ENCODE assay signal across 14 cellular contexts in genomic region chr1:227898502-227899140, GRCh38. TPM values are rescaled to one million over a fixed set of nuclear protein-coding genes. Genes with fewer than 3 reads are reported as not detected.
DNase-seq lines count a peak whose midpoint lies in the region; ATAC-seq and TF ChIP-seq lines count a peak whose summit lies in the region.
"Had no signal": no experiment of that assay in that cellular context is flagged by ENCODE, and none has a peak within 500 bp of the region (broad histone marks: within the 10 kb centered on the region; RNA-seq: fewer than 3 reads in every experiment).

No MANE protein-coding gene starts in this region.

- no peak for ATAC-seq in activated CD4-positive, alpha-beta T cell treated with anti-CD3 and anti-CD28 coated beads for 36 hours
- no peak for ATAC-seq in GM21526 (IDR thresholded peaks at IDR 0.05; ENCODE audit: low FRiP score, unreplicated experiment)

- no peaks in the 10 kb centered on the region for H3K9me3 ChIP-seq in MG63
- H3K9me3 ChIP-seq: A549 had no signal

- no peaks in the 10 kb centered on the region for H3K36me3 Mint-ChIP-seq in activated CD4-positive, alpha-beta T cell treated with anti-CD3 and anti-CD28 coated beads for 36 hours (ENCODE audit: low read depth)
- H3K36me3 Mint-ChIP-seq in glutamatergic neuron (ENCODE audit: unreplicated experiment) (no peaks in the 10 kb centered on the region), progenitor cell of endocrine pancreas (ENCODE audit: insufficient read depth) (no peaks in the 10 kb centered on the region), immature natural killer cell (no peaks in the 10 kb centered on the region)

- CTCF ChIA-PET in activated CD4-positive, alpha-beta T cell treated with anti-CD3 and anti-CD28 coated beads for 36 hours (lab: Charles Lee), result no interaction called here

- peak; percentile 3 for DNase-seq in activated CD4-positive, alpha-beta T cell treated with anti-CD3 and anti-CD28 coated beads for 36 hours
- no peak for DNase-seq in activated CD4-positive, alpha-beta T cell treated with anti-CD3 and anti-CD28 coated beads for 4 hours
- DNase-seq in MG63 (peak; percentile 1), glutamatergic neuron (peak; percentile 12), progenitor cell of endocrine pancreas (ENCODE audit: low spot score, unreplicated experiment) (no peak), NCI-H1694 treated with DMSO at 0.1 percent for 48 hours (lab: John Stamatoyannopoulos, UW) (no peak), immature natural killer cell (no peak)
- DNase-seq: kidney glomerular epithelial cell, small intestine had no signal

- H3K4me1 Mint-ChIP-seq in activated CD4-positive, alpha-beta T cell treated with anti-CD3 and anti-CD28 coated beads for 36 hours, result peaks cover 4% of the 10 kb centered on the region
- H3K4me1 Mint-ChIP-seq in glutamatergic neuron (ENCODE audit: low read depth, unreplicated experiment), result peaks cover 2% of the 10 kb centered on the region
- H3K4me1 Mint-ChIP-seq in progenitor cell of endocrine pancreas (ENCODE audit: low read depth), result peaks cover 3% of the 10 kb centered on the region
- H3K4me1 Mint-ChIP-seq in immature natural killer cell, result peaks cover 14 to 15% of the 10 kb centered on the region in 2 donors

- no peak for TF ChIP-seq CTCF in glutamatergic neuron (IDR thresholded peaks at IDR 0.05; ENCODE audit: partially characterized antibody, unreplicated experiment)
- TF ChIP-seq CTCF in progenitor cell of endocrine pancreas (IDR thresholded peaks at IDR 0.05; ENCODE audit: unreplicated experiment), result no peak

- no peak overlapping the region for H3K4me3 Mint-ChIP-seq in activated CD4-positive, alpha-beta T cell treated with anti-CD3 and anti-CD28 coated beads for 36 hours
- H3K4me3 Mint-ChIP-seq in glutamatergic neuron (ENCODE audit: unreplicated experiment), result no peak overlapping the region
- H3K4me3 Mint-ChIP-seq in progenitor cell of endocrine pancreas (ENCODE audit: low read depth), result no peak overlapping the region
- H3K4me3 Mint-ChIP-seq in immature natural killer cell, result peak overlapping the region in 1 of 5 donors; percentile 1

- no peak overlapping the region for H3K4me3 ChIP-seq in MG63
- H3K4me3 ChIP-seq: A549, cardiac muscle cell, SK-N-MC had no signal

- no peaks in the 10 kb centered on the region for H3K27me3 Mint-ChIP-seq in activated CD4-positive, alpha-beta T cell treated with anti-CD3 and anti-CD28 coated beads for 36 hours
- H3K27me3 Mint-ChIP-seq in glutamatergic neuron (ENCODE audit: unreplicated experiment), result peaks cover 7% of the 10 kb centered on the region
- H3K27me3 Mint-ChIP-seq in progenitor cell of endocrine pancreas, result peaks cover 6% of the 10 kb centered on the region
- peaks cover 0 to 7% (median 4%) of the 10 kb centered on the region in 3 donors for H3K27me3 Mint-ChIP-seq in immature natural killer cell (ENCODE audit: low read depth in 3 of 3)

- H3K27me3 ChIP-seq in MG63, result no peaks in the 10 kb centered on the region
- H3K27me3 ChIP-seq: cardiac muscle cell had no signal

- H3K36me3 ChIP-seq in MG63, result no peaks in the 10 kb centered on the region
- H3K36me3 ChIP-seq: cardiac muscle cell had no signal

- H3K27ac Mint-ChIP-seq in activated CD4-positive, alpha-beta T cell treated with anti-CD3 and anti-CD28 coated beads for 36 hours, result no peak overlapping the region
- H3K27ac Mint-ChIP-seq in glutamatergic neuron (ENCODE audit: unreplicated experiment), result no peak overlapping the region
- peak overlapping the region; percentile 16 for H3K27ac Mint-ChIP-seq in progenitor cell of endocrine pancreas
- H3K27ac Mint-ChIP-seq in immature natural killer cell, result no peak overlapping the region
- H3K27ac Mint-ChIP-seq: activated T-helper 2 cell treated with anti-CD3 and anti-CD28 coated beads, Interferon-gamma antibody, Interleukin-2, Interleukin-4, amounts not matched to agents 10 μg/mL and 5 μg/mL and 100 μg/mL, durations not matched to agents 14 hours and 24 hours and 36 hours had no signal

- no peaks in the 10 kb centered on the region for H3K9me3 Mint-ChIP-seq in activated CD4-positive, alpha-beta T cell treated with anti-CD3 and anti-CD28 coated beads for 36 hours (ENCODE audit: low read depth)
- H3K9me3 Mint-ChIP-seq in glutamatergic neuron (ENCODE audit: unreplicated experiment), result peaks cover 8% of the 10 kb centered on the region
- H3K9me3 Mint-ChIP-seq in progenitor cell of endocrine pancreas (ENCODE audit: low read depth), result no peaks in the 10 kb centered on the region
- H3K9me3 Mint-ChIP-seq in immature natural killer cell, result no peaks in the 10 kb centered on the region
- H3K9me3 Mint-ChIP-seq: activated T-helper 2 cell treated with anti-CD3 and anti-CD28 coated beads, Interferon-gamma antibody, Interleukin-2, Interleukin-4, amounts not matched to agents 10 μg/mL and 5 μg/mL and 100 μg/mL, durations not matched to agents 14 hours and 24 hours and 36 hours had no signal

- POLR2A ChIA-PET in activated CD4-positive, alpha-beta T cell treated with anti-CD3 and anti-CD28 coated beads for 36 hours (lab: Charles Lee), result no interaction called here

- intact Hi-C loops in activated CD4-positive, alpha-beta T cell treated with anti-CD3 and anti-CD28 coated beads for 36 hours (cut with DNase I, micrococcal nuclease), result no loop called here

RNA-seq across cellular contexts. Expression of gene WNT9A, which starts 49.1 kb away (rescaled TPM):
- under 1 TPM in 1 of 2 experiments, not detected in 1; 0.04 TPM for total RNA-seq in activated CD4-positive, alpha-beta T cell treated with anti-CD3 and anti-CD28 coated beads for 36 hours
- 10.8 and 11.3 TPM in 2 replicates for total RNA-seq in MG63 (2014; rRNA removed; shearing (Covaris generic); ENCODE audit: low replicate concordance)
- total RNA-seq in glutamatergic neuron (ENCODE audit: unreplicated experiment) (13.8 TPM), progenitor cell of endocrine pancreas (1.2 TPM in 2 replicates)
- not detected for polyA plus RNA-seq in immature natural killer cell
- polyA plus RNA-seq: cardiac muscle cell had no signal

Comparison
In these comparisons a context has a peak if more than half of its experiments do, and no peak if none do; other contexts are left out.
1. DNase-seq: peak in activated CD4-positive, alpha-beta T cell treated with anti-CD3 and anti-CD28 coated beads for 36 hours (single experiment), MG63 (single experiment) and glutamatergic neuron (single experiment); none in activated CD4-positive, alpha-beta T cell treated with anti-CD3 and anti-CD28 coated beads for 4 hours (0 of 2), progenitor cell of endocrine pancreas (single experiment), NCI-H1694 treated with DMSO at 0.1 percent for 48 hours (single experiment) and immature natural killer cell (0 of 3).